ENCODE assay signal across 26 cellular contexts in the genomic region with DNA sequence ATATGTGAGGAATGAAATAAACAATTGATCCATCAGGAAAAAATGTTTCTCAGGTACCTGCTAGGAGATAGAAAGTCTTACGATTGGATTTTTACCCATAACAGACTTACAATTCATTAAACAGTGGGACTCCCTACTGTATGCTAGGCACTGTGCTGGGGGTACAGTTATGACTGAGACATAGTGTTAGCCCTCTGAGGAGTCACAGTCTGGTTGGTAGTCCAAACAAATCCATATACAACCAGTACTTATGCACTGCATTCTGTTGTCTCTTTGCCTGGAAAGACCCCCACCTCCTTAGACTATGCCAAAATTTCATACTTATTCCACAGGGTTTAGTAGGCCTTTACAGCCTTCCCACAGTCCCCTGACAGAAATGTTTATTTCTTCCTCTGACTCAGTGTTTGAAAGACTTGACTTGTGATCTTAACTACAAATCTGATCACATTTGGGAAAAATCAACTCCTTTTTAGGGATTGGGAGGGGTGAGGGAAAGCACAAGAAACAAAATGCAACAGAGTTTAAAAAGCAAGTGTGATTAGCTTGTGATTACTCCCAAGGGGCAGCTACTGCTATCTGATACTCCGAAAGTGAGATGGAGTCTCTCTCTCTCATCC.
"Had no signal": no experiment of that assay in that cellular context is flagged by ENCODE, and none has a peak within 500 bp of the region (broad histone marks: within the 10 kb centered on the region; RNA-seq: fewer than 3 reads in every experiment).

No MANE protein-coding gene starts in this region.

- H3K27me3 ChIP-seq: colonic mucosa, dorsolateral prefrontal cortex, esophagus squamous epithelium, gastrocnemius medialis, upper lobe of right lung had no signal

- H3K9me3 Mint-ChIP-seq: activated naive CD8-positive, alpha-beta T cell treated with anti-CD3 and anti-CD28 coated beads for 36 hours; activated T-cell treated with anti-CD3 and anti-CD28 coated beads, Interleukin-2, amount 50 U/mL, for 24 hours; activated T-helper 2 cell treated with anti-CD3 and anti-CD28 coated beads, Interferon-gamma antibody, Interleukin-2, Interleukin-4, amounts not matched to agents 10 μg/mL and 5 μg/mL and 100 μg/mL, durations not matched to agents 14 hours and 24 hours and 36 hours; effector memory CD8-positive, alpha-beta T cell; mesothelial cell of epicardium; naive thymus-derived CD8-positive, alpha-beta T cell; stimulated activated naive B cell treated with anti-CD40 and anti-IgM and Interleukin-4, amounts not matched to agents 10 μg/mL and 1 μg/mL and 100 μg/mL, for 72 hours; WTC11 had no signal

- H3K9me3 ChIP-seq: colonic mucosa, esophagus squamous epithelium, gastrocnemius medialis, left ventricle myocardium inferior, thoracic aorta, upper lobe of right lung had no signal

- H3K27ac ChIP-seq: colonic mucosa, esophagus squamous epithelium, gastrocnemius medialis, left ventricle myocardium inferior, thoracic aorta, upper lobe of right lung had no signal

- DNase-seq: activated CD4-positive, alpha-beta T cell treated with anti-CD3 and anti-CD28 coated beads, Interleukin-2, amount 50 U/mL, for 4 hours; activated CD8-positive, alpha-beta memory T cell treated with anti-CD3 and anti-CD28 coated beads for 24 hours; activated CD8-positive, alpha-beta memory T cell treated with anti-CD3 and anti-CD28 coated beads, Interleukin-2, amount 50 U/mL, for 4 hours; activated naive CD4-positive, alpha-beta T cell; activated naive CD8-positive, alpha-beta T cell treated with anti-CD3 and anti-CD28 coated beads for 36 hours; activated T-cell treated with anti-CD3 and anti-CD28 coated beads, Interleukin-2, amount 50 U/mL, for 24 hours; amniotic stem cell; colonic mucosa; dorsolateral prefrontal cortex; effector memory CD8-positive, alpha-beta T cell; esophagus squamous epithelium; gastrocnemius medialis; hippocampal formation; left ventricle myocardium inferior; naive thymus-derived CD8-positive, alpha-beta T cell; retina; stimulated activated CD4-positive, alpha-beta T cell treated with anti-CD3 and anti-CD28 coated beads, Interleukin-2, amount 100 ng/mL, for 48 hours; stimulated activated CD8-positive, alpha-beta memory T cell treated with anti-CD3 and anti-CD28 coated beads, Interleukin-4, amount 100 ng/mL, for 48 hours; stimulated activated naive B cell treated with anti-CD40 and anti-IgM and Interleukin-4, amounts not matched to agents 10 μg/mL and 1 μg/mL and 100 μg/mL, for 72 hours; T-helper 9 cell; upper lobe of right lung had no signal

- H3K27ac Mint-ChIP-seq: activated naive CD8-positive, alpha-beta T cell treated with anti-CD3 and anti-CD28 coated beads for 36 hours; activated T-cell treated with anti-CD3 and anti-CD28 coated beads, Interleukin-2, amount 50 U/mL, for 24 hours; activated T-helper 2 cell treated with anti-CD3 and anti-CD28 coated beads, Interferon-gamma antibody, Interleukin-2, Interleukin-4, amounts not matched to agents 10 μg/mL and 5 μg/mL and 100 μg/mL, durations not matched to agents 14 hours and 24 hours and 36 hours; mesothelial cell of epicardium; progenitor cell of endocrine pancreas; stimulated activated naive B cell treated with anti-CD40 and anti-IgM and Interleukin-4, amounts not matched to agents 10 μg/mL and 1 μg/mL and 100 μg/mL, for 72 hours; WTC11 had no signal

- H3K4me1 Mint-ChIP-seq: stimulated activated naive B cell treated with anti-CD40 and anti-IgM and Interleukin-4, amounts not matched to agents 10 μg/mL and 1 μg/mL and 100 μg/mL, for 72 hours; WTC11 had no signal

- H3K4me3 Mint-ChIP-seq: activated naive CD8-positive, alpha-beta T cell treated with anti-CD3 and anti-CD28 coated beads for 36 hours; activated T-cell treated with anti-CD3 and anti-CD28 coated beads, Interleukin-2, amount 50 U/mL, for 24 hours; effector memory CD8-positive, alpha-beta T cell; mesothelial cell of epicardium; naive thymus-derived CD8-positive, alpha-beta T cell; stimulated activated naive B cell treated with anti-CD40 and anti-IgM and Interleukin-4, amounts not matched to agents 10 μg/mL and 1 μg/mL and 100 μg/mL, for 72 hours; WTC11 had no signal

- H3K27me3 Mint-ChIP-seq: activated naive CD8-positive, alpha-beta T cell treated with anti-CD3 and anti-CD28 coated beads for 36 hours; activated T-cell treated with anti-CD3 and anti-CD28 coated beads, Interleukin-2, amount 50 U/mL, for 24 hours; effector memory CD8-positive, alpha-beta T cell; naive thymus-derived CD8-positive, alpha-beta T cell; progenitor cell of endocrine pancreas; stimulated activated naive B cell treated with anti-CD40 and anti-IgM and Interleukin-4, amounts not matched to agents 10 μg/mL and 1 μg/mL and 100 μg/mL, for 72 hours had no signal

- H3K4me3 ChIP-seq: colonic mucosa, dorsolateral prefrontal cortex, esophagus squamous epithelium, gastrocnemius medialis, left ventricle myocardium inferior, thoracic aorta, upper lobe of right lung had no signal

- H3K4me1 ChIP-seq: colonic mucosa, gastrocnemius medialis, upper lobe of right lung had no signal
